ENCODE assay signal across 25 cellular contexts in genomic region chr5:19734706-19735240, GRCh38.
DNase-seq lines count a peak whose midpoint lies in the region; ATAC-seq and TF ChIP-seq lines count a peak whose summit lies in the region.
"Had no signal": no experiment of that assay in that cellular context is flagged by ENCODE, and none has a peak within 500 bp of the region (broad histone marks: within the 10 kb centered on the region; RNA-seq: fewer than 3 reads in every experiment).

No MANE protein-coding gene starts in this region.

- no peak overlapping the region for H3K4me3 ChIP-seq in epithelial cell of esophagus (ENCODE audit: low read length)
- H3K4me3 ChIP-seq in SK-N-SH (ENCODE audit: low read depth in 2 of 2, low read length in 1 of 2), result no peak overlapping the region
- H3K4me3 ChIP-seq: dorsolateral prefrontal cortex, Peyer's patch, tibial nerve had no signal

- TF ChIP-seq RAD21 in SK-N-SH (IDR thresholded peaks at IDR 0.05; ENCODE audit: low read length), result no peak

- POLR2A ChIA-PET in SK-N-SH (lab: Yijun Ruan, JAX), result no interaction called here

- no peak for TF ChIP-seq CTCF in epithelial cell of esophagus (IDR thresholded peaks at IDR 0.05; ENCODE audit: insufficient read depth, low read depth, low read length, missing control alignments)
- no peak for TF ChIP-seq CTCF in SK-N-SH (IDR thresholded peaks at IDR 0.05)

- DNase-seq in SIG-M5 treated with dmso at 0.1 percent for 504 hours (lab: John Stamatoyannopoulos, UW; ENCODE audit: unreplicated experiment), result peak; percentile 31
- DNase-seq in SIG-M5 (lab: John Stamatoyannopoulos, UW), result no peak
- DNase-seq in NCI-H510A (lab: John Stamatoyannopoulos, UW), result peak; percentile 43
- DNase-seq in epithelial cell of esophagus (ENCODE audit: low read depth), result peak; percentile 85
- no peak for DNase-seq in SK-N-SH
- no peak for DNase-seq in sciatic nerve (ENCODE audit: low spot score)
- DNase-seq in pons (ENCODE audit: low spot score), result no peak
- DNase-seq: activated CD4-positive, alpha-beta T cell treated with anti-CD3 and anti-CD28 coated beads, Interleukin-2, amount 50 U/mL, for 4 hours; activated CD8-positive, alpha-beta memory T cell treated with anti-CD3 and anti-CD28 coated beads, Interleukin-2, amount 50 U/mL, for 48 hours; activated naive CD8-positive, alpha-beta T cell treated with anti-CD3 and anti-CD28 coated beads for 36 hours; BE2C; DND-41; dorsolateral prefrontal cortex; glutamatergic neuron; HCEC 1CT; naive B cell; NCI-H1105; NCI-H1930; NCI-H446 treated with DMSO at 0.1 percent for 48 hours; occipital lobe; Peyer's patch; stimulated activated CD8-positive, alpha-beta memory T cell treated with anti-CD3 and anti-CD28 coated beads, Interleukin-4, amount 100 ng/mL, for 48 hours; WERI-Rb-1 had no signal

- H2AFZ ChIP-seq in SK-N-SH (ENCODE audit: low read depth), result no peak overlapping the region

- H3K9me2 ChIP-seq in SK-N-SH, result no peaks in the 10 kb centered on the region

- no peaks in the 10 kb centered on the region for H3K9me3 ChIP-seq in SK-N-SH
- H3K9me3 ChIP-seq: BE2C had no signal

- peaks cover 0 to 2% of the 10 kb centered on the region in 2 experiments; a peak in 1 of 4 replicates for H3K4me1 ChIP-seq in SK-N-SH (ENCODE audit: control insufficient read depth in 1 of 2, insufficient read depth in 2 of 2, low read depth in 1 of 2, low read length in 1 of 2)
- H3K4me1 ChIP-seq: BE2C, Peyer's patch, tibial nerve had no signal

- H3K27ac ChIP-seq in SK-N-SH (ENCODE audit: low read depth in 2 of 2, low read length in 1 of 2), result no peak overlapping the region
- H3K27ac ChIP-seq: dorsolateral prefrontal cortex, Peyer's patch, tibial nerve, WERI-Rb-1 had no signal

- 48% methylated on average over 2 of the region's 2 CpGs for WGBS in SK-N-SH (ENCODE audit: low lambda C conversion rate)

- intact Hi-C loops in sciatic nerve (cut with DNase I), result no loop called here

- no peaks in the 10 kb centered on the region for H4K20me1 ChIP-seq in SK-N-SH (ENCODE audit: insufficient read depth)

- no peak for TF ChIP-seq EP300 in SK-N-SH (IDR thresholded peaks at IDR 0.05; ENCODE audit: borderline replicate concordance in 1 of 2, low read depth in 1 of 2, low read length in 1 of 2)

- no peaks in the 10 kb centered on the region for H3K79me2 ChIP-seq in SK-N-SH (ENCODE audit: insufficient read depth)

- no peaks in the 10 kb centered on the region for H3K36me3 ChIP-seq in SK-N-SH (replicated peaks in 1 of 2; ENCODE audit: control insufficient read depth in 1 of 2, insufficient read depth in 2 of 2, low read length in 1 of 2)
- H3K36me3 ChIP-seq: BE2C, Peyer's patch, tibial nerve, WERI-Rb-1 had no signal

- no peaks in the 10 kb centered on the region for H3K27me3 ChIP-seq in SK-N-SH (ENCODE audit: insufficient read depth)
- H3K27me3 ChIP-seq: BE2C, dorsolateral prefrontal cortex, Peyer's patch, tibial nerve had no signal

- no peak overlapping the region for H3K9ac ChIP-seq in SK-N-SH

- no peak overlapping the region for H3K4me2 ChIP-seq in SK-N-SH

- CTCF ChIA-PET in SK-N-SH (lab: Yijun Ruan, JAX), result no interaction called here

- ATAC-seq in HG03135 (IDR thresholded peaks at IDR 0.05; ENCODE audit: unreplicated experiment) (no peak), sciatic nerve (no peak)

- H3F3A ChIP-seq in SK-N-SH (replicated peaks; ENCODE audit: insufficient read depth), result no peaks in the 10 kb centered on the region

TF ChIP-seq in SK-N-SH, 30 proteins besides CTCF, POLR2A, EP300 and RAD21:
- no peak for TF ChIP-seq ELF1 (IDR thresholded peaks at IDR 0.05)
- TF ChIP-seq TAF1 (IDR thresholded peaks at IDR 0.05; ENCODE audit: borderline replicate concordance, low read depth, low read length), result no peak
- no peak for TF ChIP-seq FOSL2 (IDR thresholded peaks at IDR 0.05; ENCODE audit: borderline replicate concordance, low read depth)
- no peak for TF ChIP-seq CHD2 (IDR thresholded peaks at IDR 0.05; ENCODE audit: low read length, partially characterized antibody)
- TF ChIP-seq RFX5 (IDR thresholded peaks at IDR 0.05; ENCODE audit: low read length), result no peak

Comparison
In these comparisons a context has a peak if more than half of its experiments do, and no peak if none do; other contexts are left out.
1. DNase-seq: peak in SIG-M5 treated with dmso at 0.1 percent for 504 hours (single experiment), NCI-H510A (single experiment) and epithelial cell of esophagus (single experiment); none in SIG-M5 (single experiment), SK-N-SH (single experiment), sciatic nerve (single experiment) and pons (single experiment).